Comparison of ENCODE assay signal across 1 cellular context in the genomic region with DNA sequence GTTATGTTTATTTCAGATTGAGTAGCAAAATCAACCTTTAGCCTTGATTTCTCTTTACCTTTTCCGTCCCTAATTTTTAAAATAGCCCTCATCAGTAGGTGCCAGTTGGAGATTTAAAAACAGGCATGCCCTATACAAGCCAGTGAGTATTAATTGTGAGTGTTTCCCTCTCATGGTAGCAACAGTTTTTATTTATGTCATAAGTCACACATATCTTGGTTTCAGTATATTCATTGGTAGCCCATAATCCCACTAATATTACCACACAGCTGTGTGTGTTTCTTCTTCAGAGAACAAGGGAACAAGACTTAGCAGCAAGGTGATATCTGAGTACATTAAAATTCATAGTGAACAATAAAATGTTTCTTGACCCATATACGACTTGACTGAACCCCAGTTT.
TF ChIP-seq lines count a peak whose summit lies in the region.

No MANE protein-coding gene starts in this region.

TF ChIP-seq in SK-N-SH, 30 proteins besides CTCF, POLR2A, EP300 and RAD21:
- TF ChIP-seq SIN3A (IDR thresholded peaks at IDR 0.05; ENCODE audit: borderline replicate concordance, low read depth, low read length) (no peak), POLR2AphosphoS5 (IDR thresholded peaks at IDR 0.05; ENCODE audit: low read depth, low read length) (no peak)
TF ChIP-seq in SK-N-SH: peak in this region for 0.
